ENCODE assay signal across 8 cellular contexts in the genomic region with DNA sequence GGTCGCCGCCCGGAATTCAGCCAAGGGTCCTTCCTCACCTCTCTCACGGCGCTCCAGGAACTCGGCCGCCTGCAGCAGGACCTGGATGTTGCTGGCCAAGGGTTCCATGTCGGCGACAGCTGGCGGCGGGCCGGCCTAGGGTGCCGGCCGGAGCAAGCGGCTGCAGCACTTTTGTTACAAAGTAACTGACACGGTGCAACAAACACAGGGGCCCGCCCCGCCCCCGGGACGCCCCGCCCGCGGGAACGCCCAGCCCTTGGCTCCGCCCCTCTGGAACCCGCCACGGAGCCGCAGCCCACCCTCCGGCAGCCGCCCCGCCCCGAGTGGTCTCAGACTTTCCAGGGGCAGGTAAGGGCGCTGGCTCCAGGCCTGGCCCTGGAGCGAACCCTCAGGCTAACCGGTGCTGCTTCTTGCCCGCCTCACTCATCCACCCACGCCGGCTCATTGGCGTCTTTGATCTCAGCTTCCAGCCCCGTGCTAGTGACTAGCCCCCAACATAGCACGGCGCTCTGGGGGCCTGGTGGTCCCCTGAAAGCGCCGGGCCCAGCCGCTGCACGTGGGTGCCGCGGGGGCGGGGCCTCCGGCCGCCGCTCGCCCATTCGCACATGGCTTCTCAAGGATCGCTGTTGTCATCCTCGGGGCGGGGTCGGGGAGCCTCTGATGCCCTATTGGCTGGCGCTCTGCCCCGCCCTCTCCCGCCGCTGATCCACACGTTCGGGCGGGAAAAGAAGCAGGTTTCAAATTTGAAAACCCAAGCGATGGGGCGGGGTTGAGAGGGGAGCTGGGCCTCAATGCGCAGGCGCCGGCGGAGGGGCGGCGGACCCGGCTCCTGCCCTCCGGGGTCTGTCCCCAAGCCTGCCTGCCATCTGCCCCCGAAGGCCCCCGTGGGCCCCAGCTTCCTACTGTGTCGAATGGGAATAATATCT. TPM values are rescaled to one million over a fixed set of nuclear protein-coding genes. Genes with fewer than 3 reads are reported as not detected.
DNase-seq lines count a peak whose midpoint lies in the region; ATAC-seq and TF ChIP-seq lines count a peak whose summit lies in the region.

A gene with protein sequence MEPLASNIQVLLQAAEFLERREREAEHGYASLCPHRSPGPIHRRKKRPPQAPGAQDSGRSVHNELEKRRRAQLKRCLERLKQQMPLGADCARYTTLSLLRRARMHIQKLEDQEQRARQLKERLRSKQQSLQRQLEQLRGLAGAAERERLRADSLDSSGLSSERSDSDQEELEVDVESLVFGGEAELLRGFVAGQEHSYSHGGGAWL (minus strand): TSS at position 176 of the 926 bp plus-strand sequence. CDS start 68 bp downstream, at position 108.

- no peaks in the 10 kb centered on the region for H3K9me3 ChIP-seq in CD4-positive, CD25-positive, alpha-beta regulatory T cell (ENCODE audit: control insufficient read depth in 2 of 2, low read length in 2 of 2)
- H3K9me3 ChIP-seq in right lobe of liver, result no peaks in the 10 kb centered on the region

- 1% methylated on average over 20 of the region's 78 CpGs for WGBS in right lobe of liver (ENCODE audit: insufficient coverage, low coverage, low lambda C conversion rate, missing lambda C conversion rate)

- no peak for TF ChIP-seq CTCF in right lobe of liver (IDR thresholded peaks at IDR 0.05)

- peak within 1 kb of the TSS; percentile 67 for H3K27ac ChIP-seq in CD4-positive, CD25-positive, alpha-beta regulatory T cell (ENCODE audit: insufficient read depth, low read length, poor library complexity, severe bottlenecking)
- no peak within 1 kb of the TSS for H3K27ac ChIP-seq in right lobe of liver

- no peaks in the 10 kb centered on the region for H3K9me3 Mint-ChIP-seq in CD4-positive, CD25-positive, alpha-beta regulatory T cell
- no peaks in the 10 kb centered on the region for H3K9me3 Mint-ChIP-seq in activated CD4-positive, alpha-beta T cell treated with anti-CD3 and anti-CD28 coated beads, Interleukin-2, amount 10 ng/mL, durations not matched to agents 7 days and 5 days

- CTCF ChIA-PET in activated CD4-positive, alpha-beta T cell treated with anti-CD3 and anti-CD28 coated beads, Interleukin-2, amount 10 ng/mL, durations not matched to agents 7 days and 5 days (lab: Charles Lee), result interaction anchor here (0.8 to 2.7 kb wide), 18 partner anchors 8 to 199 kb away, joined by 3 to 17 read pairs (median 3); a partner anchor contains a TSS

- TF ChIP-seq POLR2A in right lobe of liver (IDR thresholded peaks at IDR 0.05), result no peak

- H3K4me1 Mint-ChIP-seq in CD4-positive, CD25-positive, alpha-beta regulatory T cell, result peaks cover 4 to 47% (median 16%) of the 10 kb centered on the region in 4 donors
- peaks cover 55% of the 10 kb centered on the region for H3K4me1 Mint-ChIP-seq in activated CD4-positive, alpha-beta T cell treated with anti-CD3 and anti-CD28 coated beads, Interleukin-2, amount 10 ng/mL, durations not matched to agents 7 days and 5 days

- peak within 1 kb of the TSS; percentile 68 for H3K4me3 ChIP-seq in CD4-positive, CD25-positive, alpha-beta regulatory T cell (ENCODE audit: low read depth, low read length)
- H3K4me3 ChIP-seq in right lobe of liver, result peak within 1 kb of the TSS; percentile 33 to 58 (median 51)

- H3K36me3 ChIP-seq in CD4-positive, CD25-positive, alpha-beta regulatory T cell (ENCODE audit: control insufficient read depth, insufficient read depth, low read length), result peaks cover under 1% of the 10 kb centered on the region
- H3K36me3 ChIP-seq in right lobe of liver, result peaks cover 0 to 4% (median 0%) of the 10 kb centered on the region in 4 donors

- POLR2A ChIA-PET in activated CD4-positive, alpha-beta T cell treated with anti-CD3 and anti-CD28 coated beads, Interleukin-2, amount 10 ng/mL, durations not matched to agents 7 days and 5 days (lab: Charles Lee), result interaction anchor here (0.6 to 1.4 kb wide), 3 partner anchors 40 to 165 kb away, joined by 3 to 4 read pairs (median 3); a partner anchor contains a TSS

- peak within 1 kb of the TSS; percentile 70 to 77 (median 76) for H3K27ac Mint-ChIP-seq in CD4-positive, CD25-positive, alpha-beta regulatory T cell
- H3K27ac Mint-ChIP-seq in activated CD4-positive, alpha-beta T cell treated with anti-CD3 and anti-CD28 coated beads, Interleukin-2, amount 10 ng/mL, durations not matched to agents 7 days and 5 days, result peak within 1 kb of the TSS; percentile 96

- intact Hi-C loops in right lobe of liver (cut with DNase I), result loop anchor here (10.0 kb wide), 2 partner anchors 73 to 143 kb away; a partner anchor contains a TSS

- H3K36me3 Mint-ChIP-seq in CD4-positive, CD25-positive, alpha-beta regulatory T cell, result peaks cover under 1% of the 10 kb centered on the region
- H3K36me3 Mint-ChIP-seq in activated CD4-positive, alpha-beta T cell treated with anti-CD3 and anti-CD28 coated beads, Interleukin-2, amount 10 ng/mL, durations not matched to agents 7 days and 5 days (ENCODE audit: low read depth), result peaks cover 26% of the 10 kb centered on the region

- no peaks in the 10 kb centered on the region for H3K27me3 Mint-ChIP-seq in CD4-positive, CD25-positive, alpha-beta regulatory T cell
- no peaks in the 10 kb centered on the region for H3K27me3 Mint-ChIP-seq in activated CD4-positive, alpha-beta T cell treated with anti-CD3 and anti-CD28 coated beads, Interleukin-2, amount 10 ng/mL, durations not matched to agents 7 days and 5 days

- peak; percentile 93 to 97 (median 93) for DNase-seq in CD4-positive, CD25-positive, alpha-beta regulatory T cell
- DNase-seq in NCI-H748 (lab: John Stamatoyannopoulos, UW; ENCODE audit: unreplicated experiment), result peak; percentile 99
- peak; percentile 99 for DNase-seq in activated CD4-positive, alpha-beta T cell treated with anti-CD3 and anti-CD28 coated beads, Interleukin-2, amount 10 ng/mL, durations not matched to agents 7 days and 5 days
- DNase-seq in dedifferentiated amniotic fluid mesenchymal stem cell (ENCODE audit: extremely low spot score), result peak; percentile 91
- peak; percentile 97 to 98 (median 97) for DNase-seq in right lobe of liver
- peak; percentile 97 for DNase-seq in stimulated activated CD4-positive, alpha-beta T cell treated with anti-CD3 and anti-CD28 coated beads, Interleukin-4, amount 100 ng/mL, for 1 hour

- no peaks in the 10 kb centered on the region for H3K27me3 ChIP-seq in CD4-positive, CD25-positive, alpha-beta regulatory T cell (ENCODE audit: control insufficient read depth, insufficient read depth, low read length)
- no peaks in the 10 kb centered on the region for H3K27me3 ChIP-seq in right lobe of liver

- H3K4me1 ChIP-seq in CD4-positive, CD25-positive, alpha-beta regulatory T cell (ENCODE audit: control insufficient read depth, insufficient read depth, low read length, poor library complexity, severe bottlenecking), result peaks cover 36% of the 10 kb centered on the region
- H3K4me1 ChIP-seq in right lobe of liver, result peaks cover 0 to 12% (median 7%) of the 10 kb centered on the region in 4 donors

- peak; percentile 90 for ATAC-seq in CD4-positive, CD25-positive, alpha-beta regulatory T cell (ENCODE audit: low read depth in 2 of 2)
- peak; percentile 75 for ATAC-seq in GM19397 (IDR thresholded peaks at IDR 0.05; ENCODE audit: unreplicated experiment)
- peak; percentile 39 for ATAC-seq in HG03558 (IDR thresholded peaks at IDR 0.05; ENCODE audit: extremely low read depth, unreplicated experiment)
- ATAC-seq in right lobe of liver, result peak; percentile 85 to 92 (median 88)

- H3K4me3 Mint-ChIP-seq in CD4-positive, CD25-positive, alpha-beta regulatory T cell, result peak within 1 kb of the TSS; percentile 83 to 96 (median 94)
- peak within 1 kb of the TSS; percentile 97 for H3K4me3 Mint-ChIP-seq in activated CD4-positive, alpha-beta T cell treated with anti-CD3 and anti-CD28 coated beads, Interleukin-2, amount 10 ng/mL, durations not matched to agents 7 days and 5 days

RNA-seq across cellular contexts. Expression of the gene that starts here (rescaled TPM):
- 8.7 TPM for total RNA-seq in CD4-positive, CD25-positive, alpha-beta regulatory T cell
- polyA plus RNA-seq in CD4-positive, CD25-positive, alpha-beta regulatory T cell, result 1 to 10 TPM in 1 of 4 donors, under 1 TPM in 3; 0.36 to 2.8 (median 0.84) TPM
- total RNA-seq in activated CD4-positive, alpha-beta T cell treated with anti-CD3 and anti-CD28 coated beads, Interleukin-2, amount 10 ng/mL, durations not matched to agents 7 days and 5 days, result 100 to 1,000 TPM; 107 to 109 TPM
- total RNA-seq in right lobe of liver, result 1 to 10 TPM; 2.2 to 6.2 (median 4.9) TPM

Comparison
In these comparisons a context has a peak if more than half of its experiments do, and no peak if none do; other contexts are left out.
1. RNA of the gene that starts here (total RNA-seq): 107 to 109 TPM in activated CD4-positive, alpha-beta T cell treated with anti-CD3 and anti-CD28 coated beads, Interleukin-2, amount 10 ng/mL, durations not matched to agents 7 days and 5 days; 8.7 TPM in CD4-positive, CD25-positive, alpha-beta regulatory T cell (single experiment) and 2.2 to 6.2 TPM in right lobe of liver; every median in the first group is over 10 times any median in the second.
2. ATAC-seq: peak in every context shown above with its lines; median percentile 90 in CD4-positive, CD25-positive, alpha-beta regulatory T cell; 88 in right lobe of liver; 75 in GM19397; 39 in HG03558.
3. Peak in every context shown above with its lines, with median percentiles within 50 percentile points of each other: DNase-seq.